In genomic region chr7:129341838-129342806, GRCh38 we compare ENCODE assay signal across 13 cellular contexts.
DNase-seq lines count a peak whose midpoint lies in the region; ATAC-seq and TF ChIP-seq lines count a peak whose summit lies in the region.
"Had no signal": no experiment of that assay in that cellular context is flagged by ENCODE, and none has a peak within 500 bp of the region (broad histone marks: within the 10 kb centered on the region; RNA-seq: fewer than 3 reads in every experiment).

No MANE protein-coding gene starts in this region.

- ATAC-seq in central memory CD8-positive, alpha-beta T cell (replicated peaks; ENCODE audit: extremely low read depth, poor library complexity, severe bottlenecking): no peak

- TF ChIP-seq CTCF in LNCaP clone FGC (IDR thresholded peaks at IDR 0.05; ENCODE audit: control insufficient read depth, extremely low read depth, insufficient read depth): no peak

- no peaks in the 10 kb centered on the region for H3K9me3 Mint-ChIP-seq in central memory CD8-positive, alpha-beta T cell
- H3K9me3 Mint-ChIP-seq in activated CD4-positive, alpha-beta memory T cell treated with anti-CD3 and anti-CD28 coated beads for 36 hours: no peaks in the 10 kb centered on the region
- no peaks in the 10 kb centered on the region for H3K9me3 Mint-ChIP-seq in immature natural killer cell
- H3K9me3 Mint-ChIP-seq: CD8-positive, alpha-beta memory T cell; H9 had no signal

- H3K27me3 Mint-ChIP-seq in central memory CD8-positive, alpha-beta T cell: no peaks in the 10 kb centered on the region
- no peaks in the 10 kb centered on the region for H3K27me3 Mint-ChIP-seq in activated CD4-positive, alpha-beta memory T cell treated with anti-CD3 and anti-CD28 coated beads for 36 hours
- no peaks in the 10 kb centered on the region for H3K27me3 Mint-ChIP-seq in immature natural killer cell (ENCODE audit: low read depth in 3 of 3)

- no peak overlapping the region for H3K4me3 ChIP-seq in LNCaP clone FGC (ENCODE audit: low read depth, low read length)
- H3K4me3 ChIP-seq: BLaER1, MG63, SJCRH30 had no signal

- peaks cover 17% of the 10 kb centered on the region for H3K4me1 Mint-ChIP-seq in central memory CD8-positive, alpha-beta T cell
- H3K4me1 Mint-ChIP-seq in activated CD4-positive, alpha-beta memory T cell treated with anti-CD3 and anti-CD28 coated beads for 36 hours (ENCODE audit: low read depth): peaks cover 30% of the 10 kb centered on the region
- peaks cover 9 to 12% of the 10 kb centered on the region in 2 donors for H3K4me1 Mint-ChIP-seq in immature natural killer cell

- CTCF ChIA-PET in activated CD4-positive, alpha-beta memory T cell treated with anti-CD3 and anti-CD28 coated beads for 36 hours (lab: Charles Lee): interaction anchor here (0.5 to 4.4 kb wide), 32 partner anchors 9 to 667 kb away, joined by 3 to 40 read pairs (median 4); partner anchors contain the start of gene STRIP2

- POLR2A ChIA-PET in activated CD4-positive, alpha-beta memory T cell treated with anti-CD3 and anti-CD28 coated beads for 36 hours (lab: Charles Lee): interaction anchor here (0.6 kb wide), 1 partner anchor 9 kb away, joined by 4 read pairs; no protein-coding TSS in a partner anchor

- H3K4me3 Mint-ChIP-seq in central memory CD8-positive, alpha-beta T cell: no peak overlapping the region
- H3K4me3 Mint-ChIP-seq in activated CD4-positive, alpha-beta memory T cell treated with anti-CD3 and anti-CD28 coated beads for 36 hours: no peak overlapping the region
- no peak overlapping the region for H3K4me3 Mint-ChIP-seq in immature natural killer cell
- H3K4me3 Mint-ChIP-seq: CD8-positive, alpha-beta memory T cell; H9 had no signal

- peak overlapping the region; percentile 4 for H3K27ac Mint-ChIP-seq in central memory CD8-positive, alpha-beta T cell (ENCODE audit: low read depth)
- no peak overlapping the region for H3K27ac Mint-ChIP-seq in activated CD4-positive, alpha-beta memory T cell treated with anti-CD3 and anti-CD28 coated beads for 36 hours
- H3K27ac Mint-ChIP-seq in immature natural killer cell: no peak overlapping the region

- DNase-seq in COLO829 (ENCODE audit: low spot score) (peak; percentile 35), LNCaP clone FGC (ENCODE audit: low read depth) (peak; percentile 25), renal cortical epithelial cell (ENCODE audit: low read depth) (peak; percentile 15), NCI-H2171 treated with DMSO at 0.1 percent for 48 hours (lab: John Stamatoyannopoulos, UW) (no peak), immature natural killer cell (no peak)
- DNase-seq in central memory CD8-positive, alpha-beta T cell (ENCODE audit: low spot score in 2 of 2): no peak
- no peak for DNase-seq in activated CD4-positive, alpha-beta memory T cell treated with anti-CD3 and anti-CD28 coated beads for 36 hours
- DNase-seq: H9, MG63, NCI-H1048 had no signal

- intact Hi-C loops in activated CD4-positive, alpha-beta memory T cell treated with anti-CD3 and anti-CD28 coated beads for 36 hours (cut with micrococcal nuclease): loop anchor here (5.0 to 10.0 kb wide), 3 partner anchors 293 to 673 kb away; no protein-coding TSS in a partner anchor

- H3K36me3 Mint-ChIP-seq in central memory CD8-positive, alpha-beta T cell (ENCODE audit: insufficient read depth): peaks cover 4% of the 10 kb centered on the region
- no peaks in the 10 kb centered on the region for H3K36me3 Mint-ChIP-seq in activated CD4-positive, alpha-beta memory T cell treated with anti-CD3 and anti-CD28 coated beads for 36 hours
- H3K36me3 Mint-ChIP-seq in immature natural killer cell: no peaks in the 10 kb centered on the region

Comparison
In these comparisons a context has a peak if more than half of its experiments do, and no peak if none do; other contexts are left out.
1. DNase-seq: peak in COLO829 (single experiment), LNCaP clone FGC (single experiment) and renal cortical epithelial cell (single experiment); none in central memory CD8-positive, alpha-beta T cell (0 of 2), activated CD4-positive, alpha-beta memory T cell treated with anti-CD3 and anti-CD28 coated beads for 36 hours (single experiment), NCI-H2171 treated with DMSO at 0.1 percent for 48 hours (single experiment) and immature natural killer cell (0 of 3).